Comparison of ENCODE assay signal across 26 cellular contexts in genomic region chr14:101377069-101377468, GRCh38.
"Had no signal": no experiment of that assay in that cellular context is flagged by ENCODE, and none has a peak within 500 bp of the region (broad histone marks: within the 10 kb centered on the region; RNA-seq: fewer than 3 reads in every experiment).

No MANE protein-coding gene starts in this region.

- H3K4me1 Mint-ChIP-seq: memory B cell; mesothelial cell of epicardium; naive B cell; stimulated activated naive B cell treated with anti-CD40 and anti-IgM and Interleukin-4, amounts not matched to agents 10 μg/mL and 1 μg/mL and 100 μg/mL, for 72 hours had no signal

- H3K27ac ChIP-seq: colonic mucosa, esophagus squamous epithelium, parathyroid adenoma, right lobe of liver, thoracic aorta, tibial nerve, upper lobe of right lung, uterus had no signal

- H3K9me3 Mint-ChIP-seq: natural killer cell treated with Interleukin-12 subunit alpha and Interleukin-12 subunit beta and Interleukin-15 and Interleukin-18, amount 100 ng/mL, for 72 hours; neural crest cell had no signal

- H3K4me1 ChIP-seq: colonic mucosa, parathyroid adenoma, right lobe of liver, upper lobe of right lung, uterus had no signal

- H3K36me3 Mint-ChIP-seq: memory B cell; mesothelial cell of epicardium; naive B cell; natural killer cell treated with Interleukin-12 subunit alpha and Interleukin-12 subunit beta and Interleukin-15 and Interleukin-18, amount 100 ng/mL, for 72 hours; stimulated activated naive B cell treated with anti-CD40 and anti-IgM and Interleukin-4, amounts not matched to agents 10 μg/mL and 1 μg/mL and 100 μg/mL, for 72 hours had no signal

- H3K4me3 ChIP-seq: colonic mucosa, esophagus squamous epithelium, lung, mucosa of descending colon, right lobe of liver, thoracic aorta, tibial nerve, upper lobe of right lung, uterus had no signal

- DNase-seq: colonic mucosa; dermis blood vessel endothelial cell; effector memory CD4-positive, alpha-beta T cell; esophagus squamous epithelium; foreskin melanocyte; glutamatergic neuron; hypothalamus; naive B cell; right lobe of liver; small intestine; stimulated activated CD4-positive, alpha-beta T cell treated with anti-CD3 and anti-CD28 coated beads, Interleukin-15, amount 100 ng/mL, for 24 hours; stimulated activated CD4-positive, alpha-beta T cell treated with anti-CD3 and anti-CD28 coated beads, Interleukin-2, amount 100 ng/mL, for 48 hours; stimulated activated naive B cell treated with anti-CD40 and anti-IgM and Interleukin-4, amounts not matched to agents 10 μg/mL and 1 μg/mL and 100 μg/mL, for 72 hours; upper lobe of right lung; uterus had no signal

- H3K4me3 Mint-ChIP-seq: memory B cell; mesothelial cell of epicardium; naive B cell; natural killer cell treated with Interleukin-12 subunit alpha and Interleukin-12 subunit beta and Interleukin-15 and Interleukin-18, amount 100 ng/mL, for 72 hours; neural crest cell; stimulated activated naive B cell treated with anti-CD40 and anti-IgM and Interleukin-4, amounts not matched to agents 10 μg/mL and 1 μg/mL and 100 μg/mL, for 72 hours; stimulated activated naive CD8-positive, alpha-beta T cell treated with anti-CD3 and anti-CD28 coated beads, Interleukin-15, Interleukin-2, amounts not matched to agents 100 ng/mL and 50 ng/mL, for 24 hours had no signal

- ATAC-seq: mucosa of descending colon; natural killer cell treated with Interleukin-12 subunit alpha and Interleukin-12 subunit beta and Interleukin-15 and Interleukin-18, amount 100 ng/mL, for 72 hours; right lobe of liver; stimulated activated naive B cell treated with anti-CD40 and anti-IgM and Interleukin-4, amounts not matched to agents 10 μg/mL and 1 μg/mL and 100 μg/mL, for 72 hours; upper lobe of right lung had no signal

- H3K9me3 ChIP-seq: colonic mucosa, right lobe of liver, upper lobe of right lung, uterus had no signal

- H3K36me3 ChIP-seq: colonic mucosa, esophagus squamous epithelium, right lobe of liver, thoracic aorta, tibial nerve, upper lobe of right lung, uterus had no signal

- H3K27ac Mint-ChIP-seq: memory B cell; mesothelial cell of epicardium; natural killer cell treated with Interleukin-12 subunit alpha and Interleukin-12 subunit beta and Interleukin-15 and Interleukin-18, amount 100 ng/mL, for 72 hours; progenitor cell of endocrine pancreas; stimulated activated naive B cell treated with anti-CD40 and anti-IgM and Interleukin-4, amounts not matched to agents 10 μg/mL and 1 μg/mL and 100 μg/mL, for 72 hours; stimulated activated naive CD8-positive, alpha-beta T cell treated with anti-CD3 and anti-CD28 coated beads, Interleukin-15, Interleukin-2, amounts not matched to agents 100 ng/mL and 50 ng/mL, for 24 hours had no signal

- H3K27me3 ChIP-seq: colonic mucosa, esophagus squamous epithelium, right lobe of liver, tibial nerve, upper lobe of right lung, uterus had no signal
